ENCODE assay signal across 1 cellular context in genomic region chr16:3059041-3059722, GRCh38.
A peak's percentile ranks its signal among the peaks of the same experiment; 100 is the strongest.
TF ChIP-seq lines count a peak whose summit lies in the region.

No MANE protein-coding gene starts in this region.

TF ChIP-seq in HEK293, 187 proteins besides CTCF, POLR2A, EP300 and RAD21 (continued from another document and continues in another):
- TF ChIP-seq INSM2 (tag by site-specific recombination; IDR thresholded peaks at IDR 0.05) (no peak), ZNF23 (tag by site-specific recombination; IDR thresholded peaks at IDR 0.05; ENCODE audit: borderline replicate concordance) (no peak), ZNF114 (tag by site-specific recombination; IDR thresholded peaks at IDR 0.05) (no peak), PRDM4 (tag by site-specific recombination; IDR thresholded peaks at IDR 0.05) (no peak), ZNF341 (tag by site-specific recombination; IDR thresholded peaks at IDR 0.05; ENCODE audit: low read depth) (peak; percentile 84), ZNF350 (tag by site-specific recombination; IDR thresholded peaks at IDR 0.05) (no peak), ZSCAN5A (tag by site-specific recombination; IDR thresholded peaks at IDR 0.05) (no peak), ZNF211 (tag by site-specific recombination; IDR thresholded peaks at IDR 0.05; ENCODE audit: low read depth) (no peak), PRDM1 (tag by site-specific recombination; IDR thresholded peaks at IDR 0.05) (no peak), ZNF626 (tag by site-specific recombination; IDR thresholded peaks at IDR 0.05) (no peak), EGR2 (tag by site-specific recombination; IDR thresholded peaks at IDR 0.05; ENCODE audit: low read depth) (no peak), ZNF596 (tag by site-specific recombination; IDR thresholded peaks at IDR 0.05) (no peak), ZBTB20 (tag by site-specific recombination; IDR thresholded peaks at IDR 0.05) (peak; percentile 72; the same call in 1 of the 2 replicates), KLF8 (tag by site-specific recombination; IDR thresholded peaks at IDR 0.05) (peak; percentile 30; the same call in 1 of the 2 replicates), RBAK (tag by site-specific recombination; IDR thresholded peaks at IDR 0.05) (no peak), ZNF768 (tag by site-specific recombination; IDR thresholded peaks at IDR 0.05) (no peak), ZNF324 (tag by site-specific recombination; IDR thresholded peaks at IDR 0.05) (no peak), ATF2 (tag by site-specific recombination; IDR thresholded peaks at IDR 0.05; ENCODE audit: low read depth) (no peak), ZNF544 (tag by site-specific recombination; IDR thresholded peaks at IDR 0.05) (no peak), GFI1B (tag by site-specific recombination; IDR thresholded peaks at IDR 0.05) (no peak), ZNF776 (tag by site-specific recombination; IDR thresholded peaks at IDR 0.05; ENCODE audit: borderline replicate concordance) (no peak), ZNF133 (tag by site-specific recombination; IDR thresholded peaks at IDR 0.05) (no peak), ZNF366 (tag by site-specific recombination; conservative IDR thresholded peaks at IDR 0.05) (no peak), BCL11A (tag by site-specific recombination; IDR thresholded peaks at IDR 0.05; ENCODE audit: low read depth) (no peak), GLIS1 (tag by site-specific recombination; IDR thresholded peaks at IDR 0.05) (peak; percentile 82), ZFP69B (tag by site-specific recombination; IDR thresholded peaks at IDR 0.05) (no peak), ZBTB48 (tag by site-specific recombination; IDR thresholded peaks at IDR 0.05) (no peak), ZNF335 (tag by site-specific recombination; conservative IDR thresholded peaks at IDR 0.05) (peak; percentile 79), ZNF146 (tag by site-specific recombination; IDR thresholded peaks at IDR 0.05) (no peak), ZNF132 (tag by site-specific recombination; IDR thresholded peaks at IDR 0.05; ENCODE audit: borderline replicate concordance) (no peak), ZNF624 (tag by site-specific recombination; IDR thresholded peaks at IDR 0.05) (no peak), ZNF362 (tag by site-specific recombination; IDR thresholded peaks at IDR 0.05) (no peak), KLF16 (tag by site-specific recombination; IDR thresholded peaks at IDR 0.05) (peak; percentile 77), SALL2 (tag by site-specific recombination; IDR thresholded peaks at IDR 0.05; ENCODE audit: borderline replicate concordance) (no peak), ZNF155 (tag by site-specific recombination; IDR thresholded peaks at IDR 0.05) (no peak), ZNF76 (tag by site-specific recombination; IDR thresholded peaks at IDR 0.05; ENCODE audit: borderline replicate concordance, low read depth) (peak; percentile 55; the same call in 1 of the 2 replicates), ZNF785 (tag by site-specific recombination; IDR thresholded peaks at IDR 0.05) (no peak), ZNF610 (tag by site-specific recombination; IDR thresholded peaks at IDR 0.05; ENCODE audit: borderline replicate concordance) (no peak), ZBTB6 (tag by site-specific recombination; IDR thresholded peaks at IDR 0.05) (peak; percentile 32; the same call in 1 of the 2 replicates), ZNF692 (tag by site-specific recombination; IDR thresholded peaks at IDR 0.05) (peak; percentile 42), ZNF555 (tag by site-specific recombination; conservative IDR thresholded peaks at IDR 0.05) (no peak), ZSCAN23 (tag by site-specific recombination; IDR thresholded peaks at IDR 0.05) (no peak), ZNF658 (tag by site-specific recombination; IDR thresholded peaks at IDR 0.05) (no peak), SP3 (tag by site-specific recombination; IDR thresholded peaks at IDR 0.05) (peak; percentile 60), ZNF677 (tag by site-specific recombination; IDR thresholded peaks at IDR 0.05) (no peak), ZNF660 (tag by site-specific recombination; IDR thresholded peaks at IDR 0.05) (peak; percentile 67; the same call in 1 of the 2 replicates), ZNF561 (tag by site-specific recombination; IDR thresholded peaks at IDR 0.05; ENCODE audit: borderline replicate concordance) (peak; percentile 91), ZNF704 (tag by site-specific recombination; IDR thresholded peaks at IDR 0.05) (no peak), ZNF514 (tag by site-specific recombination; IDR thresholded peaks at IDR 0.05) (no peak), ZBTB10 (tag by site-specific recombination; IDR thresholded peaks at IDR 0.05) (no peak), ZNF311 (tag by site-specific recombination; IDR thresholded peaks at IDR 0.05; ENCODE audit: borderline replicate concordance) (no peak), ZNF112 (tag by site-specific recombination; IDR thresholded peaks at IDR 0.05) (no peak), ZNF530 (tag by site-specific recombination; IDR thresholded peaks at IDR 0.05; ENCODE audit: low read depth) (no peak), ZNF548 (tag by site-specific recombination; IDR thresholded peaks at IDR 0.05) (no peak), ZIC2 (tag by site-specific recombination; IDR thresholded peaks at IDR 0.05) (peak; percentile 93), PBX3 (CRISPR knock-in tag; IDR thresholded peaks at IDR 0.05) (0 out of 2 replicates have a peak, but pooled peaks have one; percentile 71), ZNF248 (tag by site-specific recombination; IDR thresholded peaks at IDR 0.05) (no peak), ZNF16 (tag by site-specific recombination; IDR thresholded peaks at IDR 0.05; ENCODE audit: low read depth) (no peak), ZNF121 (tag by site-specific recombination; IDR thresholded peaks at IDR 0.05) (no peak)
